Comparison of ENCODE assay signal across 8 cellular contexts in the genomic region with DNA sequence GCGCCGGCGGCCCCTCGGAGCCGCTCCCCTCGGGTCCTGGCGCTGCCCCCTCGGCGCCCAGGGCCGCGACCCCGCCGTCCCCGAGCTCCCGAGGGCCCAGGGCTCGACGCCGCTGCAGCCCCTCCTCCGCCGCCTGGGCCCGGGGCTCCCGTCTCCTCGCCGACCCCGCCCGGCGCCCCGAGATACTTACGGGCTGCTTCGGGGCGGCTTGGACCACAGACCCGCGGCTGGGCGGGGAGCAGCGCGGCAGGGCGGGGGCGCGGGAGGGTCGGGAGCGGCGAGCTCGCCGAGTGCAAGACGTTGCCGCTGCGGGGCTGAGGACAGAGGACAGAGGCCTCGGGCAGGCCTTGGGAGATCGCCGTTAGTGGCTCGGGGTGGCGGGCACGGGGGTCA. TPM values are rescaled to one million over a fixed set of nuclear protein-coding genes. Genes with fewer than 3 reads are reported as not detected.
DNase-seq lines count a peak whose midpoint lies in the region; ATAC-seq, FAIRE-seq and TF ChIP-seq lines count a peak whose summit lies in the region.

No MANE protein-coding gene starts in this region.

- DNase-seq in NCI-H345 (lab: John Stamatoyannopoulos, UW) (peak; percentile 37), NCI-H345 treated with DMSO at 0.1 percent for 48 hours (lab: John Stamatoyannopoulos, UW; ENCODE audit: unreplicated experiment) (no peak), coronary artery (ENCODE audit: low spot score) (no peak), H54 (ENCODE audit: insufficient read length, low spot score) (no peak), G401 (ENCODE audit: low spot score) (no peak)
- no peak for DNase-seq in natural killer cell treated with Interleukin-12 subunit alpha and Interleukin-12 subunit beta and Interleukin-15 and Interleukin-18, amount 100 ng/mL, for 72 hours (ENCODE audit: low spot score)
- DNase-seq in activated effector memory CD4-positive, alpha-beta T cell treated with anti-CD3 and anti-CD28 coated beads, Interleukin-2, amount 50 U/mL, for 16 hours = no peak

- H3K4me3 ChIP-seq in HUES48 (ENCODE audit: low read depth, low read length) = peak overlapping the region; percentile 99
- H3K4me3 ChIP-seq in coronary artery = peak overlapping the region; percentile 96

- no peak for TF ChIP-seq CTCF in coronary artery (IDR thresholded peaks at IDR 0.05)

- H3K9ac ChIP-seq in HUES48 (ENCODE audit: low read depth, low read length) = peak overlapping the region; percentile 75; the same call in 1 of the 2 replicates

- peaks cover 12% of the 10 kb centered on the region for H3K36me3 Mint-ChIP-seq in natural killer cell treated with Interleukin-12 subunit alpha and Interleukin-12 subunit beta and Interleukin-15 and Interleukin-18, amount 100 ng/mL, for 72 hours

- H3K36me3 ChIP-seq in HUES48 (ENCODE audit: control insufficient read depth, insufficient read depth, low read length) = peaks cover 27% of the 10 kb centered on the region

- peak overlapping the region; percentile 99 for H3K4me3 Mint-ChIP-seq in natural killer cell treated with Interleukin-12 subunit alpha and Interleukin-12 subunit beta and Interleukin-15 and Interleukin-18, amount 100 ng/mL, for 72 hours

- H3K4me1 Mint-ChIP-seq in natural killer cell treated with Interleukin-12 subunit alpha and Interleukin-12 subunit beta and Interleukin-15 and Interleukin-18, amount 100 ng/mL, for 72 hours (ENCODE audit: low read depth in 2 of 2) = peaks cover 30 to 48% of the 10 kb centered on the region in 2 donors

- ATAC-seq in natural killer cell treated with Interleukin-12 subunit alpha and Interleukin-12 subunit beta and Interleukin-15 and Interleukin-18, amount 100 ng/mL, for 72 hours = no peak

- H3K27ac Mint-ChIP-seq in natural killer cell treated with Interleukin-12 subunit alpha and Interleukin-12 subunit beta and Interleukin-15 and Interleukin-18, amount 100 ng/mL, for 72 hours = no peak overlapping the region

- H3K4me1 ChIP-seq in HUES48 (ENCODE audit: control insufficient read depth, insufficient read depth, low read length) = peaks cover 19% of the 10 kb centered on the region

- H3K9me3 Mint-ChIP-seq in natural killer cell treated with Interleukin-12 subunit alpha and Interleukin-12 subunit beta and Interleukin-15 and Interleukin-18, amount 100 ng/mL, for 72 hours = no peaks in the 10 kb centered on the region

- H3K27ac ChIP-seq in HUES48 (ENCODE audit: low read depth, low read length) (peak overlapping the region; percentile 90), coronary artery (peak overlapping the region; percentile 99 to 100)

- H3K9me3 ChIP-seq in HUES48 (ENCODE audit: control insufficient read depth, insufficient read depth, low read length) = no peaks in the 10 kb centered on the region

- no peak for TF ChIP-seq POLR2A in H54 (IDR thresholded peaks at IDR 0.05; ENCODE audit: low read depth, low read length)

- in situ Hi-C loops in G401 (cut with HindIII; ENCODE audit: low sequenced_read_pairs) = no loop called here

- FAIRE-seq in H54 (lab: Jason Lieb, UNC) = no peak

- no peaks in the 10 kb centered on the region for H3K27me3 ChIP-seq in HUES48 (ENCODE audit: control insufficient read depth, insufficient read depth, low read length)

- H3K27me3 Mint-ChIP-seq in natural killer cell treated with Interleukin-12 subunit alpha and Interleukin-12 subunit beta and Interleukin-15 and Interleukin-18, amount 100 ng/mL, for 72 hours = peaks cover 0 to 3% of the 10 kb centered on the region in 2 donors

RNA-seq across cellular contexts. Expression of gene TOB1, which starts 0.3 kb away (rescaled TPM):
- total RNA-seq in natural killer cell treated with Interleukin-12 subunit alpha and Interleukin-12 subunit beta and Interleukin-15 and Interleukin-18, amount 100 ng/mL, for 72 hours = 10 to 100 TPM; 12.1 to 30.7 TPM
- 18.5 and 26.4 TPM in 2 replicates for total RNA-seq in G401 (2014; rRNA removed; shearing (Covaris generic))

RNA-seq across cellular contexts. Expression of gene WFIKKN2, which starts 30.5 kb away (rescaled TPM):
- total RNA-seq in natural killer cell treated with Interleukin-12 subunit alpha and Interleukin-12 subunit beta and Interleukin-15 and Interleukin-18, amount 100 ng/mL, for 72 hours = not detected
- 0.62 TPM in 1 of 2 replicates, not detected in the other for total RNA-seq in G401 (2014; rRNA removed; shearing (Covaris generic))
